Comparison of ENCODE assay signal across 1 cellular context in genomic region chr4:139807483-139807882, GRCh38.
TF ChIP-seq lines count a peak whose summit lies in the region.

No MANE protein-coding gene starts in this region.

TF ChIP-seq in HepG2, 621 proteins besides CTCF, POLR2A, EP300 and RAD21 (continued from another document):
- TF ChIP-seq ZNF512 (CRISPR knock-in tag; IDR thresholded peaks at IDR 0.05) (no peak), HHEX (CRISPR knock-in tag; IDR thresholded peaks at IDR 0.05) (no peak), ZNF549 (CRISPR knock-in tag; IDR thresholded peaks at IDR 0.05) (no peak), TAF1 (CRISPR knock-in tag; IDR thresholded peaks at IDR 0.05) (no peak), ZBTB7B (CRISPR knock-in tag; IDR thresholded peaks at IDR 0.05) (no peak), FLYWCH1 (CRISPR knock-in tag; IDR thresholded peaks at IDR 0.05) (no peak), ZNF816 (CRISPR knock-in tag; IDR thresholded peaks at IDR 0.05; ENCODE audit: borderline replicate concordance) (no peak), ZNF740 (CRISPR knock-in tag; IDR thresholded peaks at IDR 0.05) (no peak), ZNF670 (CRISPR knock-in tag; IDR thresholded peaks at IDR 0.05; ENCODE audit: borderline replicate concordance) (no peak), HMG20B (CRISPR knock-in tag; conservative IDR thresholded peaks at IDR 0.05) (no peak), BATF2 (CRISPR knock-in tag; IDR thresholded peaks at IDR 0.05) (no peak), ZNF484 (CRISPR knock-in tag; IDR thresholded peaks at IDR 0.05; ENCODE audit: borderline replicate concordance, low read depth) (no peak), NFIB (CRISPR knock-in tag; IDR thresholded peaks at IDR 0.05; ENCODE audit: borderline replicate concordance) (no peak), SUZ12 (IDR thresholded peaks at IDR 0.05; ENCODE audit: low read depth, low read length) (no peak), HOMEZ (CRISPR knock-in tag; IDR thresholded peaks at IDR 0.05; ENCODE audit: low read depth) (no peak)
